Comparison of ENCODE assay signal across 1 cellular context in the genomic region with DNA sequence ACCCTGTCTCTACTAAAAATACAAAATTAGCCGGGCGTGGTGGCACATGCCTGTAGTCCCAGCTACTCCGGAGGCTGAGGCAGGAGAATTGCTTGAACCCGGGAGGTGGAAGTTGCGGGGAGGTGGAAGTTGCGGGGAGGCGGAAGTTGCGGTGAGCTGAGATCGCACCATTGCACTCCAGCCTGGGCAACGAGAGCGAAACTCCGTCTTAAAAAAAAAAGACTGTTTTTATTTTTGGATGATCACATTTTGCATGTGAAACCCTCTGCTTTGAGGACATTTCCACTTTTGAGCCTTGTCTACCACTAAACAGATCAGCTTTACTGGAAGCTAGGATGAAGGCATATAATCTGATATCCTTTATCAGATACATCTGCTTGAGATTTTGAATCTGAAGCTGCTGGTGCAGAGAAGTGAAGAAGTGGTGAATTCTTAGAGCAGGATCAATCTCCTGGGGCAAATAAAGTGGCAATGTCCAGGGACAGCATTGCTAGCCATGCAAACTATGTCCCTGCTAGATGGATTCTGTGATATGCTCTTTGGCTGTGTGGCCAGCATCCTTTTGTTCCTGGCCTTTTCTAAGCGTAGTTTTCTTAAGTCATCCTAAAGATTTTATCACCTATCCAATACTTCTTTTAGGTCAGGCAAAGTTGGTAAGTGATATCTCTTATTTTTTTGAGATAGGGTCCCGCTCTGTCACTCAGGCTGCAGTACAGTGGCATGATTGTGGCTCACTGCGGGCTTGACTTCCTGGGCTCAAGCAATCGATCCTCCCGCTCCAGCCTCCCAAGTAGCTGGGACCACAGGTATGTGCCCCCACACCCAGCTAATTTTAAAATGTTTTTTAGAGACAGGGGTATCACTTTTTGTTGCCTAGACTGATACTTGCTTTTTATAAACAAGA.
A peak's percentile ranks its signal among the peaks of the same experiment; 100 is the strongest.
TF ChIP-seq lines count a peak whose summit lies in the region.

No MANE protein-coding gene starts in this region.

TF ChIP-seq in K562, 482 proteins besides CTCF, POLR2A, EP300 and RAD21:
- TF ChIP-seq RNF219 (CRISPR knock-in tag; IDR thresholded peaks at IDR 0.05), result no peak
- peak; percentile 64; the same call in 1 of the 2 replicates for TF ChIP-seq PKNOX1 (IDR thresholded peaks at IDR 0.05)
- 0 out of 2 replicates have a peak, but pooled peaks have one; percentile 19 for TF ChIP-seq ZFX (CRISPR knock-in tag; IDR thresholded peaks at IDR 0.05)
